In the genomic region with DNA sequence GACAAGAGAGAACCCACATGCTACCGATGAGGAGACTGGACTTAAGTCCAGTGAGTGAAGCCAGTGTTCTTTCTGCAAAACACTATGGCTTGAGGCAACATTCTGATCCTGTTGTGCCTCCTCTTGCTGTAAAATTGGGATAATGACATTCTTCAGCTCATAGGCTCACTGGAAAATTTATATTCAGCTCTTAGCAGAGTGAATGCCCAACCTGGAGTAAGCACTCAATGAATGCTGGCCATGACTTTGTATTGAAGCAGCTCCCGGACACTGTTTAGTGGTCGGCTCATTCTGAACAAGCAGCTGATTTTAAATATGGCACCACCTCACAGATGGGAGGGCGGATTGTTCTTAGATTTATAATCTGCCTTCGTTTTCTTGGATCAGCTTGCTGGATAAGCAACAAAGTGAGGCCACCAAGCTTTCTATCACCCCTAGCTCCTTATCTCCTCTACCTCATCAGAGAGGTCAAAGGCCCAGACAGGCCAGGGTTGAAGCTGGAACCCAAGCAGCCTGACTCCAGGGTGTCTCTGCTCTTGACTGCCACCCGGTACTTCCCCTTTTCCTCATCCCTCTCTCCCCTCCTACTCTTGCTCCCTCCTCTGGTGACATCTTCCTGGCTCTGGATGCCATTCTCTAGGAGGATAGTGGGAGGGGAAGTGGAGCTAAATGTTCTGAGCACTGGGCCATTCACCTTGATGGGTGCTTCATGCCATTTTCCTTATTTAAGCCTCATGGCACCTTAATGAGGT, we compare ENCODE assay signal across 26 cellular contexts. TPM values are rescaled to one million over a fixed set of nuclear protein-coding genes. Genes with fewer than 3 reads are reported as not detected.
"Had no signal": no experiment of that assay in that cellular context is flagged by ENCODE, and none has a peak within 500 bp of the region (broad histone marks: within the 10 kb centered on the region; RNA-seq: fewer than 3 reads in every experiment).

No MANE protein-coding gene starts in this region.

- H3K4me3 Mint-ChIP-seq: activated CD4-positive, alpha-beta T cell treated with anti-CD3 and anti-CD28 coated beads, Interleukin-2, amount 10 ng/mL, durations not matched to agents 7 days and 5 days; activated CD8-positive, alpha-beta memory T cell treated with anti-CD3 and anti-CD28 coated beads, Interleukin-2, amount 10 ng/mL, durations not matched to agents 7 days and 5 days; activated CD8-positive, alpha-beta T cell treated with anti-CD3 and anti-CD28 coated beads for 36 hours; nephron had no signal

- H3K4me1 ChIP-seq: adrenal gland, body of pancreas, lower lobe of right lung, pancreas, tibial artery had no signal

- DNase-seq: activated CD4-positive, alpha-beta T cell treated with anti-CD3 and anti-CD28 coated beads, Interleukin-2, amount 10 ng/mL, durations not matched to agents 7 days and 5 days; activated CD4-positive, CD25-positive, alpha-beta regulatory T cell treated with anti-CD3 and anti-CD28 coated beads, Interleukin-2, amount 50 U/mL, for 72 hours; activated CD8-positive, alpha-beta memory T cell treated with anti-CD3 and anti-CD28 coated beads, Interleukin-2, amount 10 ng/mL, durations not matched to agents 7 days and 5 days; activated CD8-positive, alpha-beta T cell treated with anti-CD3 and anti-CD28 coated beads for 36 hours; activated naive CD4-positive, alpha-beta T cell; activated T-cell treated with anti-CD3 and anti-CD28 coated beads, Interleukin-2, amount 50 U/mL, for 48 hours; adrenal gland; aorta; body of pancreas; dermis blood vessel endothelial cell; effector CD4-positive, alpha-beta T cell; esophagus squamous epithelium; foreskin melanocyte; heart right ventricle; lower lobe of right lung; mesenchymal stem cell; pancreas; psoas muscle; sigmoid colon; stimulated activated naive CD4-positive, alpha-beta T cell; tibial artery; WERI-Rb-1 had no signal

- H3K9me3 ChIP-seq: adrenal gland, body of pancreas, esophagus squamous epithelium, heart right ventricle, lower lobe of right lung, pancreas, psoas muscle, sigmoid colon, suprapubic skin, tibial artery had no signal

- H3K27ac Mint-ChIP-seq: activated CD4-positive, alpha-beta T cell treated with anti-CD3 and anti-CD28 coated beads, Interleukin-2, amount 10 ng/mL, durations not matched to agents 7 days and 5 days; activated CD8-positive, alpha-beta memory T cell treated with anti-CD3 and anti-CD28 coated beads, Interleukin-2, amount 10 ng/mL, durations not matched to agents 7 days and 5 days; activated CD8-positive, alpha-beta T cell treated with anti-CD3 and anti-CD28 coated beads for 36 hours; activated naive CD4-positive, alpha-beta T cell treated with anti-CD3 and anti-CD28 coated beads, Interleukin-2, amount 50 U/mL, for 72 hours; nephron had no signal

- H3K27ac ChIP-seq: adrenal gland, body of pancreas, esophagus squamous epithelium, heart right ventricle, lower lobe of right lung, pancreas, psoas muscle, sigmoid colon, suprapubic skin, tibial artery, WERI-Rb-1 had no signal

- H3K27me3 ChIP-seq: adrenal gland, body of pancreas, pancreas, sigmoid colon, suprapubic skin had no signal

- H3K9me3 Mint-ChIP-seq: activated CD4-positive, alpha-beta T cell treated with anti-CD3 and anti-CD28 coated beads, Interleukin-2, amount 10 ng/mL, durations not matched to agents 7 days and 5 days; activated CD8-positive, alpha-beta T cell treated with anti-CD3 and anti-CD28 coated beads for 36 hours; activated naive CD4-positive, alpha-beta T cell treated with anti-CD3 and anti-CD28 coated beads, Interleukin-2, amount 50 U/mL, for 72 hours had no signal

- ATAC-seq: activated CD8-positive, alpha-beta memory T cell treated with anti-CD3 and anti-CD28 coated beads, Interleukin-2, amount 10 ng/mL, durations not matched to agents 7 days and 5 days; activated CD8-positive, alpha-beta T cell treated with anti-CD3 and anti-CD28 coated beads for 36 hours; activated naive CD4-positive, alpha-beta T cell treated with anti-CD3 and anti-CD28 coated beads, Interleukin-2, amount 50 U/mL, for 72 hours; body of pancreas; heart right ventricle; lower lobe of right lung; pancreas had no signal

- H3K4me3 ChIP-seq: adrenal gland, body of pancreas, esophagus squamous epithelium, heart right ventricle, lower lobe of right lung, pancreas, psoas muscle, sigmoid colon, suprapubic skin, tibial artery had no signal

- H3K36me3 ChIP-seq: adrenal gland, esophagus squamous epithelium, heart right ventricle, lower lobe of right lung, pancreas, sigmoid colon, suprapubic skin, tibial artery, WERI-Rb-1 had no signal

- H3K36me3 Mint-ChIP-seq: activated CD8-positive, alpha-beta memory T cell treated with anti-CD3 and anti-CD28 coated beads, Interleukin-2, amount 10 ng/mL, durations not matched to agents 7 days and 5 days; activated naive CD4-positive, alpha-beta T cell treated with anti-CD3 and anti-CD28 coated beads, Interleukin-2, amount 50 U/mL, for 72 hours had no signal

RNA-seq across cellular contexts. Expression of a gene that starts 11.5 kb away (rescaled TPM):
- total RNA-seq: adrenal gland, dermis blood vessel endothelial cell, glomerular endothelial cell, lower lobe of right lung, sigmoid colon had no signal
- polyA plus RNA-seq: adrenal gland, aorta, heart right ventricle, pancreas, psoas muscle had no signal
